In the genomic region with DNA sequence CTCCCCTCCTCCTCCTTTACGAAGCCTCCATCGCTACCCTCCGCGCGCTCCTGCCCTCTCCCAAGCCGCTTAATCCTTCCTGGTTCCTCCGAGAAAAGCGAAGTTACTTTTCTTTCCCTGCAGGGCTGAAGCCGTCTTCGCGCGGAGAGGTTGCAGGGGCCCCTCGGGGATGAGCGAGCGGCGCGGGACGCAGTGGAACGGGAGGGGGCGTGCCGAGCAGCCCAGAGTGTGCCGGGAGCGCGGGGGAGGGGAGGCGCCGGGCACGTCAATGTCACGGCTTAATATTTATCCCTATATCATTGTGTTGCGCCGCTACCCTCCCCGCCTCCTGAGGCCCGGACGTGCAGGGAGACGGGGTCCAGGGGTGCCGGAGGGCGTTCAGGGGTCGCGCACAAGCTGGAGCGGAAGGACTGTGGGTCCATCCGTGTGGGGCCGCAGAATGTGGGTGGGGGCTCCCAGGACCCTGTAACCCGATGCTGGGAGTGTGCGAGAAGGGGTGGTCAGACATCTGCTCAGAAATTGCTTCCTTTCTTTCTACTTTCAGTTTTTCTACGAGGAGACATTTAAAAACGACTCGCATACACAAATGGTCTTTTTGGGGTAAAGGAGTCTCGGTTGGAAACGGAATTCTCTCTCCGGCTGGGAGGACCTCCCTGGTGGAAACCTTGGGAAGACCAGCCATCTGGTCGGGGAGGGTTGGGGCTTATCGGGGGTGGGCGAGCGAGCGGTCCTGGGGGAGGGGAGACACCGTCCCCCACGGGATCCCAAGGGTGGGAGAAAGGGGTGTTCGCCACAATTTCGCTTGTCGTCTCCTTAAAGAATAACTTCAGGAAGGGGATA, we compare ENCODE assay signal across 8 cellular contexts. TPM values are rescaled to one million over a fixed set of nuclear protein-coding genes. Genes with fewer than 3 reads are reported as not detected.
DNase-seq lines count a peak whose midpoint lies in the region; ATAC-seq, FAIRE-seq and TF ChIP-seq lines count a peak whose summit lies in the region.

No MANE protein-coding gene starts in this region.

- H3K4me3 Mint-ChIP-seq in neural progenitor cell: peak overlapping the region; percentile 96

- peak overlapping the region; percentile 97 for H3K27ac Mint-ChIP-seq in neural progenitor cell

- ATAC-seq in HG03442 (IDR thresholded peaks at IDR 0.05; ENCODE audit: unreplicated experiment): peak; percentile 38

- peaks cover 33% of the 10 kb centered on the region for H3F3A ChIP-seq in neural progenitor cell (ENCODE audit: low read depth)

- H3K4me1 ChIP-seq in neural progenitor cell: peaks cover 7% of the 10 kb centered on the region
- H3K4me1 ChIP-seq in testis: peaks cover 7% of the 10 kb centered on the region

- H3K4me2 ChIP-seq in neural progenitor cell: peak overlapping the region; percentile 83

- H3K36me3 Mint-ChIP-seq in neural progenitor cell: peaks cover 30% of the 10 kb centered on the region

- no peak for TF ChIP-seq POLR2A in testis (IDR thresholded peaks at IDR 0.05)

- H3K36me3 ChIP-seq in neural progenitor cell (no peaks in the 10 kb centered on the region), testis (ENCODE audit: low read depth, missing control alignments) (no peaks in the 10 kb centered on the region)

- H3K9ac ChIP-seq in neural progenitor cell: no peak overlapping the region

- H3K9me3 ChIP-seq in neural progenitor cell (ENCODE audit: low read depth) (no peaks in the 10 kb centered on the region), testis (no peaks in the 10 kb centered on the region)

- H3K79me2 ChIP-seq in neural progenitor cell (ENCODE audit: low read depth): peaks cover under 1% of the 10 kb centered on the region

- H2AFZ ChIP-seq in neural progenitor cell (replicated peaks): peak overlapping the region; percentile 99

- intact Hi-C loops in testis (cut with DNase I; ENCODE audit: low total_unique reads): no loop called here

- H3K9me3 Mint-ChIP-seq in neural progenitor cell: peaks cover 2% of the 10 kb centered on the region

- FAIRE-seq in GM19239 (lab: Jason Lieb, UNC): peak; percentile 91

- TF ChIP-seq CTCF in foreskin fibroblast (IDR thresholded peaks at IDR 0.05; ENCODE audit: low read depth, low read length) (peak; percentile 20), neural progenitor cell (IDR thresholded peaks at IDR 0.05) (peak; percentile 34), testis (IDR thresholded peaks at IDR 0.05) (peak in 2 of 3 experiments; percentile 6 to 11)

- DNase-seq in COLO829 (ENCODE audit: low spot score) (peak; percentile 45), GM19239 (ENCODE audit: insufficient read length, low spot score) (no peak), RPMI7951 (ENCODE audit: low read depth) (peak; percentile 80), activated gamma-delta T cell (lab: John Stamatoyannopoulos, UW) (peak; percentile 50), foreskin fibroblast (peak; percentile 84 to 95), neural progenitor cell (ENCODE audit: low spot score) (peak; percentile 78), testis (peak; percentile 82)

- peaks cover 33% of the 10 kb centered on the region for H3K4me1 Mint-ChIP-seq in neural progenitor cell

- peaks cover 69% of the 10 kb centered on the region for H3K27me3 ChIP-seq in neural progenitor cell
- no peaks in the 10 kb centered on the region for H3K27me3 ChIP-seq in testis

- H4K20me1 ChIP-seq in neural progenitor cell (ENCODE audit: low read depth): no peaks in the 10 kb centered on the region

- 0 to 1% methylated on average over 32 to 59 of the region's 59 CpGs for WGBS in testis, 2 donors

- H3K4me3 ChIP-seq in foreskin fibroblast (ENCODE audit: low read depth in 1 of 2, low read length in 2 of 2) (peak overlapping the region; percentile 71 to 96), neural progenitor cell (peak overlapping the region; percentile 67), testis (peak overlapping the region; percentile 70 to 79)

- H3K27ac ChIP-seq in neural progenitor cell (peak overlapping the region; percentile 40), testis (peak overlapping the region; percentile 84 to 86)

- H3K27me3 Mint-ChIP-seq in neural progenitor cell (ENCODE audit: insufficient read depth, low read depth): peaks cover 8% of the 10 kb centered on the region

RNA-seq across cellular contexts. Expression of gene CDK6, which starts 2.4 kb away (rescaled TPM):
- total RNA-seq in RPMI7951 (2014; rRNA removed; shearing (Covaris generic)): 41.6 and 45.1 TPM in 2 replicates
- 3.6 and 6.0 TPM in 2 replicates for total RNA-seq in neural progenitor cell (ENCODE audit: low replicate concordance)
- 10 to 100 TPM; 22.8 to 31.6 TPM for total RNA-seq in testis
- polyA plus RNA-seq in testis (ENCODE audit: insufficient read depth, low read depth, low replicate concordance): 21.1 TPM
